1 cellular context compared by ENCODE assay signal in genomic region chr19:12806242-12807131, GRCh38.
TF ChIP-seq lines count a peak whose summit lies in the region.

Gene RNASEH2A, plus strand, starts transcription at chr19:12806584. Its CDS starts 90 bp downstream, at chr19:12806674.

TF ChIP-seq in K562, 482 proteins besides CTCF, POLR2A, EP300 and RAD21 (continued from another document and continues in another):
- TF ChIP-seq E4F1 (CRISPR knock-in tag; IDR thresholded peaks at IDR 0.05; ENCODE audit: borderline replicate concordance), result no peak
- TF ChIP-seq CREB3 (tag; conservative IDR thresholded peaks at IDR 0.05; ENCODE audit: low read depth), result no peak
- TF ChIP-seq RUNX1 (IDR thresholded peaks at IDR 0.05; ENCODE audit: low read depth), result no peak
- 0 out of 4 replicates have a peak, but pooled peaks of 1 of the 2 experiments have one; percentile 20 for TF ChIP-seq RCOR1 (IDR thresholded peaks at IDR 0.05; ENCODE audit: borderline replicate concordance in 1 of 2, low read depth in 2 of 2, low read length in 2 of 2)
- TF ChIP-seq BCOR (IDR thresholded peaks at IDR 0.05), result no peak
- no peak for TF ChIP-seq ZKSCAN3 (CRISPR knock-in tag; IDR thresholded peaks at IDR 0.05)
- peak; percentile 90 for TF ChIP-seq CREB3L1 (IDR thresholded peaks at IDR 0.05; ENCODE audit: borderline replicate concordance, low read depth)
- no peak for TF ChIP-seq CHD7 (IDR thresholded peaks at IDR 0.05; ENCODE audit: low read depth, low read length)
- no peak for TF ChIP-seq ZNF165 (CRISPR knock-in tag; IDR thresholded peaks at IDR 0.05; ENCODE audit: borderline replicate concordance)
- TF ChIP-seq VEZF1 (CRISPR knock-in tag; IDR thresholded peaks at IDR 0.05), result peak; percentile 31; the same call in 1 of the 2 replicates
- TF ChIP-seq KHSRP (IDR thresholded peaks at IDR 0.05), result no peak
- no peak for TF ChIP-seq ASH1L (IDR thresholded peaks at IDR 0.05; ENCODE audit: borderline replicate concordance, low read depth, partially characterized antibody)
- no peak for TF ChIP-seq PTTG1 (tag; IDR thresholded peaks at IDR 0.05; ENCODE audit: low read depth)
- TF ChIP-seq RBM17 (IDR thresholded peaks at IDR 0.05; ENCODE audit: borderline replicate concordance, low read depth, low read length), result no peak
- no peak for TF ChIP-seq ZBTB34 (CRISPR knock-in tag; IDR thresholded peaks at IDR 0.05)
- TF ChIP-seq TBP (optimal IDR thresholded peaks at IDR 0.05; ENCODE audit: low read depth, low read length), result peak; percentile 75
- no peak for TF ChIP-seq ZZZ3 (IDR thresholded peaks at IDR 0.05)
- TF ChIP-seq MTA3 (IDR thresholded peaks at IDR 0.05; ENCODE audit: borderline replicate concordance), result peak; percentile 70
- no peak for TF ChIP-seq STAG1 (CRISPR knock-in tag; IDR thresholded peaks at IDR 0.05; ENCODE audit: borderline replicate concordance)
- TF ChIP-seq ILK (tag; IDR thresholded peaks at IDR 0.05; ENCODE audit: borderline replicate concordance, low read depth), result no peak
- TF ChIP-seq MYBL2 (IDR thresholded peaks at IDR 0.05; ENCODE audit: low read depth), result no peak
- TF ChIP-seq MYBL2 (CRISPR knock-in tag; IDR thresholded peaks at IDR 0.05; ENCODE audit: borderline replicate concordance), result no peak
- TF ChIP-seq EGR1 (conservative IDR thresholded peaks at IDR 0.05), result peak; percentile 97
- no peak for TF ChIP-seq GTF2B (IDR thresholded peaks at IDR 0.05; ENCODE audit: extremely low read depth, insufficient read length)
- TF ChIP-seq MAFK (IDR thresholded peaks at IDR 0.05; ENCODE audit: low read length), result no peak
- no peak for TF ChIP-seq FOS (IDR thresholded peaks at IDR 0.05; ENCODE audit: extremely low read depth, insufficient read length)
- no peak for TF ChIP-seq ZNF3 (CRISPR knock-in tag; IDR thresholded peaks at IDR 0.05)
- no peak for TF ChIP-seq ZNF780A (CRISPR knock-in tag; IDR thresholded peaks at IDR 0.05)
- TF ChIP-seq ID3 (CRISPR knock-in tag; IDR thresholded peaks at IDR 0.05), result no peak
- no peak; the same call in 1 of the 2 replicates for TF ChIP-seq ID3 (tag; IDR thresholded peaks at IDR 0.05)
- TF ChIP-seq C11orf30 (IDR thresholded peaks at IDR 0.05; ENCODE audit: low read depth), result peak; percentile 82
- TF ChIP-seq NFXL1 (CRISPR knock-in tag; IDR thresholded peaks at IDR 0.05), result no peak
- no peak; a peak in 1 of 3 replicates for TF ChIP-seq CBX3 (IDR thresholded peaks at IDR 0.05; ENCODE audit: borderline replicate concordance in 1 of 2, low read length in 2 of 2)
- no peak for TF ChIP-seq ZNF232 (CRISPR knock-in tag; IDR thresholded peaks at IDR 0.05)
- peak; percentile 48 for TF ChIP-seq SMAD1 (IDR thresholded peaks at IDR 0.05; ENCODE audit: low read depth, low read length, partially characterized antibody)
- TF ChIP-seq ZNF311 (CRISPR knock-in tag; IDR thresholded peaks at IDR 0.05), result no peak
- no peak for TF ChIP-seq KAT2B (IDR thresholded peaks at IDR 0.05; ENCODE audit: low read depth, low read length)
- peak; percentile 92 for TF ChIP-seq PHF8 (IDR thresholded peaks at IDR 0.05; ENCODE audit: borderline replicate concordance, low read length)
- TF ChIP-seq XRCC3 (IDR thresholded peaks at IDR 0.05), result no peak
- TF ChIP-seq ZBTB12 (CRISPR knock-in tag; IDR thresholded peaks at IDR 0.05), result peak; percentile 83
- TF ChIP-seq LCOR (CRISPR knock-in tag; IDR thresholded peaks at IDR 0.05), result peak; percentile 91
- no peak for TF ChIP-seq SOX6 (IDR thresholded peaks at IDR 0.05)
- TF ChIP-seq KLF10 (CRISPR knock-in tag; IDR thresholded peaks at IDR 0.05), result no peak
- no peak for TF ChIP-seq ESRRB (CRISPR knock-in tag; IDR thresholded peaks at IDR 0.05; ENCODE audit: borderline replicate concordance)
